8 cellular contexts compared by ENCODE assay signal in genomic region chr5:36875789-36876388, GRCh38. TPM values are rescaled to one million over a fixed set of nuclear protein-coding genes. Genes with fewer than 3 reads are reported as not detected.
A peak's percentile ranks its signal among the peaks of the same experiment; 100 is the strongest.
DNase-seq lines count a peak whose midpoint lies in the region; ATAC-seq and TF ChIP-seq lines count a peak whose summit lies in the region.

No MANE protein-coding gene starts in this region.

- peaks cover 91% of the 10 kb centered on the region for H3K79me2 ChIP-seq in hepatocyte

- peak overlapping the region; percentile 96 for H3K4me3 Mint-ChIP-seq in T-helper 17 cell

- H3K27me3 ChIP-seq in hepatocyte: no peaks in the 10 kb centered on the region

- no peaks in the 10 kb centered on the region for H3K9me2 ChIP-seq in hepatocyte (replicated peaks; ENCODE audit: insufficient read depth)

- H2AFZ ChIP-seq in hepatocyte: peak overlapping the region; percentile 97

- peak overlapping the region; percentile 97 for H3K4me3 ChIP-seq in GM12875 (ENCODE audit: low read depth, low read length)
- peak overlapping the region; percentile 99 for H3K4me3 ChIP-seq in hepatocyte
- H3K4me3 ChIP-seq in retinal pigment epithelial cell (ENCODE audit: low read length): peak overlapping the region; percentile 96

- peaks cover 56% of the 10 kb centered on the region for H4K20me1 ChIP-seq in hepatocyte (ENCODE audit: insufficient read depth, poor library complexity, severe bottlenecking)

- H3K27me3 Mint-ChIP-seq in T-helper 17 cell: no peaks in the 10 kb centered on the region

- H3K9me3 ChIP-seq in T-helper 17 cell (ENCODE audit: control insufficient read depth, low read length, poor library complexity, severe bottlenecking) (no peaks in the 10 kb centered on the region), hepatocyte (ENCODE audit: low read depth) (no peaks in the 10 kb centered on the region)

- H3K4me1 ChIP-seq in hepatocyte (ENCODE audit: insufficient read depth): peaks cover 29% of the 10 kb centered on the region

- H3K27ac ChIP-seq in hepatocyte: peak overlapping the region; percentile 99

- peak overlapping the region; percentile 98 for H3K27ac Mint-ChIP-seq in T-helper 17 cell

- H3K4me2 ChIP-seq in hepatocyte: peak overlapping the region; percentile 82

- DNase-seq in NCI-H1417 treated with DMSO at 0.1 percent for 48 hours (lab: John Stamatoyannopoulos, UW) (peak; percentile 47), T-helper 17 cell (peak; percentile 64 to 70 (median 69)), anterior cingulate cortex (lab: John Stamatoyannopoulos, UW) (peak; percentile 5 to 82 (median 68)), hepatocyte (ENCODE audit: low spot score) (peak; percentile 92), retinal pigment epithelial cell (ENCODE audit: low read depth) (no peak), GM19238 (ENCODE audit: insufficient read length, low spot score) (no peak)

- peaks cover 31% of the 10 kb centered on the region for H3K4me1 Mint-ChIP-seq in T-helper 17 cell

- WGBS in hepatocyte (ENCODE audit: low lambda C conversion rate, missing lambda C conversion rate): under 1% methylated on average over 60 of the region's 60 CpGs

- H3K36me3 Mint-ChIP-seq in T-helper 17 cell (ENCODE audit: low read depth): no peaks in the 10 kb centered on the region

- TF ChIP-seq CTCF in GM12875 (IDR thresholded peaks at IDR 0.05; ENCODE audit: borderline replicate concordance, insufficient read depth, low read depth, low read length): peak; percentile 71
- peak; percentile 60 for TF ChIP-seq CTCF in hepatocyte (IDR thresholded peaks at IDR 0.05; ENCODE audit: poor library complexity)
- peak; percentile 51 for TF ChIP-seq CTCF in retinal pigment epithelial cell (conservative IDR thresholded peaks at IDR 0.05; ENCODE audit: low read depth, low read length)

- H3K36me3 ChIP-seq in hepatocyte (replicated peaks; ENCODE audit: insufficient read depth, low read depth): no peaks in the 10 kb centered on the region

- peak; percentile 73 for ATAC-seq in HG02798 (IDR thresholded peaks at IDR 0.05; ENCODE audit: poor library complexity, unreplicated experiment)
- peak; percentile 67 for ATAC-seq in T-helper 17 cell

RNA-seq across cellular contexts. Expression of gene NIPBL, which starts 0.7 kb away (rescaled TPM):
- total RNA-seq in T-helper 17 cell (100 to 1,000 TPM; 113 to 118 TPM), hepatocyte (35.0 and 52.6 TPM in 2 replicates)
- 18.5 and 19.1 TPM in 2 replicates for polyA plus RNA-seq in hepatocyte

Comparison
In these comparisons a context has a peak if more than half of its experiments do, and no peak if none do; other contexts are left out.
1. DNase-seq: peak in NCI-H1417 treated with DMSO at 0.1 percent for 48 hours (single experiment), T-helper 17 cell (3 of 3), anterior cingulate cortex (58 of 58) and hepatocyte (single experiment); none in retinal pigment epithelial cell (single experiment) and GM19238 (single experiment).
2. Peak in every context shown above with its lines, with median percentiles within 50 percentile points of each other: H3K4me3 ChIP-seq and CTCF ChIP-seq.